ENCODE assay signal across 8 cellular contexts in the genomic region with DNA sequence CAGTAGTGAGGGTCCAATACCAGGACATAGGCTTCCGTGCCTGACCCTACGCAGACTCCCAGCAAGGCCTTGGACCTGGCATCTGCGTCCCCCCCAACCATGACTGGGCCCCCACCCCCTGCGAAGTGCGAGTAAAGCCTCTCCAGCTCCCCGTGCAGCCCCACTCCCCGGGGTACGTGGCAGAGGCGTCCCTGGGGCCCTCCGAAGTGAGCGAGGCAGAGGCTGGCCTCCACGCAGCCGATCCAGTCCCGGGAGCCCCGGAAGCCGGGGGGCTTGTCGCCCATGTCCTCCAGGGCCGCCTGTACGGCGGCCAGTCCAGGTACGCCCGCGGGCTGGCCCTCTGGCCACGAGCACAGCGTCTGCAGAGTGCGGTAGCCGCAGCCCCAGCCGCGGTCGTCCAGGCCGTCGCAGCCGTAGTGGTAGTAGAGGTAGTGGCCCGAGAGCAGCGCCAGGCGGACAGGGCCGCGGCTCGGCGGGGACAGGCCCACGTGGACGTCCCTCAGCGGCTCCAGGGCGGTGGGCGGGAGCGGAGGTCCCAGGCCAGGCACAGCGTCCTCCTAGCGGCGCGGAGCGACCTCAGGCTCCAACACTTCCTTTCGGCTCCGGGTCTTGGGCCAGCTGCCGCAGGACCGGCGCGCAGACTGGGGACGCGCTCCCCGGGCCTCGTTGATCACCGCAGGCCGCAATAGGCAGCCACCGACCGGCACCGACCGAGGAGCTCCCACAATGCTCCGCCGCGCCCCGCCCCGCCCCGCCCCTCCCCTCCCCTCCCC. TPM values are rescaled to one million over a fixed set of nuclear protein-coding genes. Genes with fewer than 3 reads are reported as not detected.
DNase-seq lines count a peak whose midpoint lies in the region; ATAC-seq, FAIRE-seq and TF ChIP-seq lines count a peak whose summit lies in the region.

A gene (minus strand): TSS at position 728 of the 773 bp plus-strand sequence. CDS start 444 bp downstream, at position 284.

- H3K9ac ChIP-seq in GM12878 (ENCODE audit: control insufficient read depth, insufficient read depth, low read length) = peak within 1 kb of the TSS; percentile 83

- no peaks in the 10 kb centered on the region for H3K9me3 ChIP-seq in GM12878 (replicated peaks; ENCODE audit: control insufficient read depth, insufficient read depth, low read length)

- peak; percentile 78 for TF ChIP-seq POLR2A in GM12878 (IDR thresholded peaks at IDR 0.05; ENCODE audit: low read depth, low read length)

- peak within 1 kb of the TSS; percentile 64 for H3K27ac ChIP-seq in GM12878 (ENCODE audit: control insufficient read depth, insufficient read depth)
- H3K27ac ChIP-seq in temporal lobe (ENCODE audit: low read depth, low read length) = peak within 1 kb of the TSS; percentile 74

- POLR2A ChIA-PET in GM12878 (lab: Charles Lee) = interaction anchor here (0.8 to 6.7 kb wide), 12 partner anchors 13 to 410 kb away, joined by 3 to 131 read pairs (median 4); a partner anchor contains a TSS

- H3K79me2 ChIP-seq in GM12878 (ENCODE audit: control insufficient read depth, insufficient read depth, low read length) = peaks cover 18% of the 10 kb centered on the region

- in situ Hi-C loops in GM12878 (cut with MboI) = no loop called here

- TF ChIP-seq CTCF in GM12878 (IDR thresholded peaks at IDR 0.05 in 2 of 3, conservative IDR thresholded peaks at IDR 0.05 in 1 of 3; ENCODE audit: control insufficient read depth in 2 of 3, extremely low read depth in 1 of 3, insufficient read depth in 1 of 3, low read depth in 3 of 3, low read length in 3 of 3) = no peak

- CTCF ChIA-PET in GM12878 (lab: Yijun Ruan, JAX) = interaction anchor here (0.6 to 2.5 kb wide), 19 partner anchors 11 to 394 kb away, joined by 3 to 9 read pairs (median 4); a partner anchor contains a TSS

- no peak for TF ChIP-seq EP300 in GM12878 (IDR thresholded peaks at IDR 0.05; ENCODE audit: borderline replicate concordance in 1 of 2, control insufficient read depth in 1 of 2, low read depth in 2 of 2, low read length in 2 of 2)

- peak within 1 kb of the TSS; percentile 94 for H3K4me2 ChIP-seq in GM12878 (ENCODE audit: control insufficient read depth, insufficient read depth)

- FAIRE-seq in GM12878 (lab: Jason Lieb, UNC) = no peak

- SMC1A ChIA-PET in GM12878 (lab: Charles Lee; ENCODE audit: uncharacterized antibody, unreplicated experiment) = interaction anchor here (0.7 to 4.4 kb wide), 6 partner anchors 11 to 184 kb away, joined by 3 to 33 read pairs (median 6); a partner anchor contains a TSS

- no peaks in the 10 kb centered on the region for H4K20me1 ChIP-seq in GM12878 (ENCODE audit: control insufficient read depth, insufficient read depth)

- H3K4me1 ChIP-seq in GM12878 (ENCODE audit: control insufficient read depth, insufficient read depth, low read length) = peaks cover 30% of the 10 kb centered on the region

- BruUV-seq in GM12878 (replicated peaks; lab: Mats Ljungman, UMichigan) = no TSS peak

- WGBS in GM12878 (ENCODE audit: insufficient coverage, insufficient replicate concordance, low lambda C conversion rate, missing lambda C conversion rate) = 2% methylated on average over 53 of the region's 73 CpGs

- TF ChIP-seq RAD21 in GM12878 (IDR thresholded peaks at IDR 0.05; ENCODE audit: insufficient read depth, low read depth, low read length) = no peak

- H2AFZ ChIP-seq in GM12878 (ENCODE audit: control insufficient read depth, low read depth, low read length) = peak within 1 kb of the TSS; percentile 88

- H3K4me3 ChIP-seq in GM12878 = peak within 1 kb of the TSS; percentile 91

- H3K27me3 ChIP-seq in GM12878 (replicated peaks in 1 of 2; ENCODE audit: control insufficient read depth in 2 of 2, insufficient read depth in 2 of 2, low read length in 1 of 2) = no peaks in the 10 kb centered on the region

- H3K36me3 ChIP-seq in GM12878 (ENCODE audit: control insufficient read depth in 2 of 2, insufficient read depth in 2 of 2, low read length in 1 of 2) = peaks cover 20 to 37% of the 10 kb centered on the region in 2 experiments

- DNase-seq in DMS53 (lab: John Stamatoyannopoulos, UW) = peak; percentile 92
- peak; percentile 68 for DNase-seq in HuH-7 (ENCODE audit: low spot score)
- DNase-seq in GM12878 (ENCODE audit: low read depth, low spot score) = no peak
- no peak for DNase-seq in left lobe of liver (ENCODE audit: low spot score)
- DNase-seq in LoVo (ENCODE audit: low spot score) = no peak

- RAD21 ChIA-PET in GM12878 (lab: Charles Lee; ENCODE audit: unreplicated experiment) = interaction anchor here (0.6 to 2.1 kb wide), 11 partner anchors 13 to 394 kb away, joined by 3 to 21 read pairs (median 4); a partner anchor contains a TSS

- ATAC-seq in GM21367 (IDR thresholded peaks at IDR 0.05; ENCODE audit: unreplicated experiment) = peak; percentile 9
- peak; percentile 52 for ATAC-seq in GM12878
- ATAC-seq in left lobe of liver = peak; percentile 66
- no peak for ATAC-seq in HG03521 (IDR thresholded peaks at IDR 0.05; ENCODE audit: unreplicated experiment)

- intact Hi-C loops in GM12878 (cut with micrococcal nuclease; ENCODE audit: unreplicated experiment) = loop anchor here (1.0 kb wide), 1 partner anchor 14 kb away; a partner anchor contains a TSS

TF ChIP-seq in GM12878, 131 proteins besides CTCF, POLR2A, EP300 and RAD21 (continues in another document):
- TF ChIP-seq LARP7 (IDR thresholded peaks at IDR 0.05) (peak; percentile 79), CEBPB (IDR thresholded peaks at IDR 0.05; ENCODE audit: borderline replicate concordance in 1 of 2, low read depth in 2 of 2, low read length in 2 of 2) (no peak), BHLHE40 (IDR thresholded peaks at IDR 0.05; ENCODE audit: borderline replicate concordance in 1 of 2, low read depth in 2 of 2, low read length in 1 of 2) (peak in 1 of 2 experiments; percentile 11; a peak in 2 of 4 replicates), CHD2 (IDR thresholded peaks at IDR 0.05; ENCODE audit: borderline replicate concordance, low read depth, low read length) (0 out of 2 replicates have a peak, but pooled peaks have one; percentile 17), CBFB (IDR thresholded peaks at IDR 0.05; ENCODE audit: low read depth) (peak; percentile 6; the same call in 1 of the 2 replicates), IKZF1 (conservative IDR thresholded peaks at IDR 0.05) (peak; percentile 51), MYC (IDR thresholded peaks at IDR 0.05; ENCODE audit: insufficient read depth, insufficient read length, insufficient replicate concordance, low read length, severe bottlenecking) (peak; percentile 80), NR2F1 (conservative IDR thresholded peaks at IDR 0.05) (0 out of 2 replicates have a peak, but pooled peaks have one; percentile 13), ZNF217 (IDR thresholded peaks at IDR 0.05) (no peak), TARDBP (IDR thresholded peaks at IDR 0.05; ENCODE audit: borderline replicate concordance) (no peak), FOXK2 (IDR thresholded peaks at IDR 0.05) (no peak), FOS (IDR thresholded peaks at IDR 0.05; ENCODE audit: borderline replicate concordance, extremely low read depth, insufficient read length) (no peak)
- TF ChIP-seq, protein P1, sequence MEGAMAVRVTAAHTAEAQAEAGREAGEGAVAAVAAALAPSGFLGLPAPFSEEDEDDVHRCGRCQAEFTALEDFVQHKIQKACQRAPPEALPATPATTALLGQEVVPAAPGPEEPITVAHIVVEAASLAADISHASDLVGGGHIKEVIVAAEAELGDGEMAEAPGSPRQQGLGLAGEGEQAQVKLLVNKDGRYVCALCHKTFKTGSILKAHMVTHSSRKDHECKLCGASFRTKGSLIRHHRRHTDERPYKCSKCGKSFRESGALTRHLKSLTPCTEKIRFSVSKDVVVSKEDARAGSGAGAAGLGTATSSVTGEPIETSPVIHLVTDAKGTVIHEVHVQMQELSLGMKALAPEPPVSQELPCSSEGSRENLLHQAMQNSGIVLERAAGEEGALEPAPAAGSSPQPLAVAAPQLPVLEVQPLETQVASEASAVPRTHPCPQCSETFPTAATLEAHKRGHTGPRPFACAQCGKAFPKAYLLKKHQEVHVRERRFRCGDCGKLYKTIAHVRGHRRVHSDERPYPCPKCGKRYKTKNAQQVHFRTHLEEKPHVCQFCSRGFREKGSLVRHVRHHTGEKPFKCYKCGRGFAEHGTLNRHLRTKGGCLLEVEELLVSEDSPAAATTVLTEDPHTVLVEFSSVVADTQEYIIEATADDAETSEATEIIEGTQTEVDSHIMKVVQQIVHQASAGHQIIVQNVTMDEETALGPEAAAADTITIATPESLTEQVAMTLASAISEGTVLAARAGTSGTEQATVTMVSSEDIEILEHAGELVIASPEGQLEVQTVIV (IDR thresholded peaks at IDR 0.05; ENCODE audit: borderline replicate concordance, partially characterized antibody) = no peak
- TF ChIP-seq, protein P2, sequence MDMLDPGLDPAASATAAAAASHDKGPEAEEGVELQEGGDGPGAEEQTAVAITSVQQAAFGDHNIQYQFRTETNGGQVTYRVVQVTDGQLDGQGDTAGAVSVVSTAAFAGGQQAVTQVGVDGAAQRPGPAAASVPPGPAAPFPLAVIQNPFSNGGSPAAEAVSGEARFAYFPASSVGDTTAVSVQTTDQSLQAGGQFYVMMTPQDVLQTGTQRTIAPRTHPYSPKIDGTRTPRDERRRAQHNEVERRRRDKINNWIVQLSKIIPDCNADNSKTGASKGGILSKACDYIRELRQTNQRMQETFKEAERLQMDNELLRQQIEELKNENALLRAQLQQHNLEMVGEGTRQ (IDR thresholded peaks at IDR 0.05; ENCODE audit: borderline replicate concordance, low read depth, low read length) = no peak; the same call in 1 of the 2 replicates

RNA-seq across cellular contexts. Expression of the gene that starts here (rescaled TPM):
- total RNA-seq in GM12878 (2013; cell fraction: nucleolus; rRNA removed) = 5.4 and 5.8 TPM in 2 replicates
- total RNA-seq in GM12878 (2014; rRNA removed) (10.6 and 10.8 TPM in 2 replicates), GM12878 (2014; rRNA removed; fragmentation: Illumina TruSeq; extraction: Trizol) (1.3 and 1.6 TPM in 2 replicates), GM12878 (2021) (4.7 and 5.6 TPM in 2 replicates), left lobe of liver (1.8 TPM), temporal lobe (2.2 TPM)
- not detected for polyA plus RNA-seq in GM12878 (2011; ENCODE audit: low read depth)
- polyA plus RNA-seq in GM12878 (2011; rRNA removed) (0.20 and 0.96 TPM in 2 replicates), GM12878 (2014; fragmentation: Illumina TruSeq; extraction: Trizol) (0.48 and 0.75 TPM in 2 replicates), GM12878 (2014; fragmentation: Nextera tagmentation; extraction: Ambion mirVana) (under 1 TPM; 0.14 to 0.57 TPM), GM12878 (2014; rRNA removed) (7.2 and 9.7 TPM in 2 replicates), GM12878 (2016; fragmentation: Nextera tagmentation; extraction: Ambion mirVana) (1 to 10 TPM; 4.0 to 4.6 TPM)
- polyA plus RNA-seq in GM12878 (2011; cell fraction: cytosol; rRNA removed) = 0.43 and 1.2 TPM in 2 replicates
- polyA plus RNA-seq in GM12878 (2011; cell fraction: nucleus; rRNA removed) = 1.9 and 2.5 TPM in 2 replicates
- polyA plus RNA-seq in GM12878 (2012) = 1.0 and 1.2 TPM in 2 replicates
- 1.8 and 2.0 TPM in 2 replicates for polyA minus RNA-seq in GM12878 (2011; rRNA and poly(A)+ RNA removed)
- 1.2 TPM in 1 of 2 replicates, not detected in the other for polyA minus RNA-seq in GM12878 (2011; cell fraction: cytosol; rRNA and poly(A)+ RNA removed)
- 5.0 and 8.5 TPM in 2 replicates for polyA minus RNA-seq in GM12878 (2011; cell fraction: nucleus; rRNA and poly(A)+ RNA removed)

Comparison
In these comparisons a context has a peak if more than half of its experiments do, and no peak if none do; other contexts are left out.
1. DNase-seq: peak in DMS53 (single experiment) and HuH-7 (single experiment); none in GM12878 (single experiment), left lobe of liver (single experiment) and LoVo (single experiment).